Comparison of ENCODE assay signal across 15 cellular contexts in genomic region chr11:12286606-12287005, GRCh38.
DNase-seq lines count a peak whose midpoint lies in the region; ATAC-seq, FAIRE-seq and TF ChIP-seq lines count a peak whose summit lies in the region.
"Had no signal": no experiment of that assay in that cellular context is flagged by ENCODE, and none has a peak within 500 bp of the region (broad histone marks: within the 10 kb centered on the region; RNA-seq: fewer than 3 reads in every experiment).

No MANE protein-coding gene starts in this region.

- ATAC-seq in left ventricle myocardium superior (no peak), HG03571 (IDR thresholded peaks at IDR 0.05; ENCODE audit: unreplicated experiment) (no peak)
- ATAC-seq: natural killer cell treated with Interleukin-12 subunit alpha and Interleukin-12 subunit beta and Interleukin-15 and Interleukin-18, amount 100 ng/mL, for 72 hours had no signal

- H3K36me3 Mint-ChIP-seq in nephron (ENCODE audit: low read depth) = no peaks in the 10 kb centered on the region
- H3K36me3 Mint-ChIP-seq: activated naive CD4-positive, alpha-beta T cell treated with anti-CD3 and anti-CD28 coated beads, Interleukin-2, amount 10 ng/mL, durations not matched to agents 7 days and 5 days; immature natural killer cell; natural killer cell treated with Interleukin-12 subunit alpha and Interleukin-12 subunit beta and Interleukin-15 and Interleukin-18, amount 100 ng/mL, for 72 hours had no signal

- H3K36me3 ChIP-seq in right atrium auricular region = no peaks in the 10 kb centered on the region
- H3K36me3 ChIP-seq: HAP-1 had no signal

- H3K9me3 Mint-ChIP-seq in nephron = peaks cover 2% of the 10 kb centered on the region
- H3K9me3 Mint-ChIP-seq: activated naive CD4-positive, alpha-beta T cell treated with anti-CD3 and anti-CD28 coated beads, Interleukin-2, amount 10 ng/mL, durations not matched to agents 7 days and 5 days; central memory CD8-positive, alpha-beta T cell; immature natural killer cell; natural killer cell treated with Interleukin-12 subunit alpha and Interleukin-12 subunit beta and Interleukin-15 and Interleukin-18, amount 100 ng/mL, for 72 hours had no signal

- H3K4me1 Mint-ChIP-seq in nephron = peaks cover 46% of the 10 kb centered on the region

- peak overlapping the region in 2 of 3 experiments; percentile 26 to 43 for H3K27ac Mint-ChIP-seq in nephron
- H3K27ac Mint-ChIP-seq: activated naive CD4-positive, alpha-beta T cell treated with anti-CD3 and anti-CD28 coated beads, Interleukin-2, amount 10 ng/mL, durations not matched to agents 7 days and 5 days; immature natural killer cell; natural killer cell treated with Interleukin-12 subunit alpha and Interleukin-12 subunit beta and Interleukin-15 and Interleukin-18, amount 100 ng/mL, for 72 hours had no signal

- H3K4me1 ChIP-seq in right atrium auricular region = peaks cover 0 to 36% of the 10 kb centered on the region in 2 donors

- FAIRE-seq in HTR-8/SVneo (lab: Jason Lieb, UNC) = no peak

- no peak overlapping the region for H3K4me3 Mint-ChIP-seq in nephron
- H3K4me3 Mint-ChIP-seq: activated naive CD4-positive, alpha-beta T cell treated with anti-CD3 and anti-CD28 coated beads, Interleukin-2, amount 10 ng/mL, durations not matched to agents 7 days and 5 days; central memory CD8-positive, alpha-beta T cell; immature natural killer cell; natural killer cell treated with Interleukin-12 subunit alpha and Interleukin-12 subunit beta and Interleukin-15 and Interleukin-18, amount 100 ng/mL, for 72 hours had no signal

- peak; percentile 42 for DNase-seq in right atrium auricular region (ENCODE audit: low spot score)
- DNase-seq in left ventricle myocardium superior = no peak
- DNase-seq in epithelial cell of prostate (ENCODE audit: low read depth, low spot score) = no peak
- DNase-seq in NCI-H526 (lab: John Stamatoyannopoulos, UW) = no peak
- DNase-seq in cerebellar nuclear complex (lab: John Stamatoyannopoulos, UW) = no peak
- no peak for DNase-seq in HTR-8/SVneo (ENCODE audit: insufficient read length, low spot score)
- DNase-seq: activated naive CD4-positive, alpha-beta T cell treated with anti-CD3 and anti-CD28 coated beads, Interleukin-2, amount 10 ng/mL, durations not matched to agents 7 days and 5 days; immature natural killer cell; SIG-M5 had no signal

- H3K27ac ChIP-seq in right atrium auricular region (peak overlapping the region in 1 of 2 donors; percentile 64), epithelial cell of prostate (peak overlapping the region; percentile 90)
- H3K27ac ChIP-seq: HL-60 had no signal

- H3K27me3 ChIP-seq in right atrium auricular region = no peaks in the 10 kb centered on the region

- H3K4me3 ChIP-seq in right atrium auricular region = no peak overlapping the region
- H3K4me3 ChIP-seq: HAP-1 had no signal

- H3K9me3 ChIP-seq in right atrium auricular region = no peaks in the 10 kb centered on the region
- H3K9me3 ChIP-seq: HAP-1 had no signal

- TF ChIP-seq CTCF in right atrium auricular region (IDR thresholded peaks at IDR 0.05) (no peak), nephron (IDR thresholded peaks at IDR 0.05; ENCODE audit: unreplicated experiment in 3 of 3) (no peak)

- intact Hi-C loops in left ventricle myocardium superior (cut with micrococcal nuclease) = loop anchor here (10.0 kb wide), 1 partner anchor 362 kb away; no protein-coding TSS in a partner anchor

- H3K27me3 Mint-ChIP-seq in nephron (ENCODE audit: low read depth) = peaks cover 20% of the 10 kb centered on the region
- H3K27me3 Mint-ChIP-seq: central memory CD8-positive, alpha-beta T cell; natural killer cell treated with Interleukin-12 subunit alpha and Interleukin-12 subunit beta and Interleukin-15 and Interleukin-18, amount 100 ng/mL, for 72 hours had no signal
